Comparison of ENCODE assay signal across 20 cellular contexts in genomic region chr9:7432989-7433388, GRCh38.
DNase-seq lines count a peak whose midpoint lies in the region; ATAC-seq, FAIRE-seq and TF ChIP-seq lines count a peak whose summit lies in the region.
"Had no signal": no experiment of that assay in that cellular context is flagged by ENCODE, and none has a peak within 500 bp of the region (broad histone marks: within the 10 kb centered on the region; RNA-seq: fewer than 3 reads in every experiment).

No MANE protein-coding gene starts in this region.

- no peaks in the 10 kb centered on the region for H3K27me3 Mint-ChIP-seq in glutamatergic neuron (ENCODE audit: unreplicated experiment)

- FAIRE-seq in bronchial epithelial cell (lab: Jason Lieb, UNC): no peak
- FAIRE-seq: GM12891, GM19239, H1 had no signal

- H3K27me3 ChIP-seq in RWPE2 (ENCODE audit: insufficient read depth, poor library complexity, severe bottlenecking): no peaks in the 10 kb centered on the region
- H3K27me3 ChIP-seq in bronchial epithelial cell (ENCODE audit: control insufficient read depth, insufficient read depth, low read length): no peaks in the 10 kb centered on the region
- H3K27me3 ChIP-seq in esophagus (ENCODE audit: control insufficient read depth in 1 of 2, insufficient read depth in 2 of 2, low read length in 2 of 2): no peaks in the 10 kb centered on the region

- no peak for ATAC-seq in RWPE2 (ENCODE audit: low read depth)
- ATAC-seq in Right ventricle myocardium inferior: no peak

- no peaks in the 10 kb centered on the region for H3K4me1 ChIP-seq in RWPE2 (ENCODE audit: insufficient read depth, poor library complexity, severe bottlenecking)
- H3K4me1 ChIP-seq in esophagus (ENCODE audit: control insufficient read depth in 2 of 2, insufficient read depth in 2 of 2, low read length in 1 of 2): peaks cover 0 to 10% of the 10 kb centered on the region in 2 donors

- H3K36me3 Mint-ChIP-seq in glutamatergic neuron (ENCODE audit: unreplicated experiment): peaks cover 9% of the 10 kb centered on the region
- H3K36me3 Mint-ChIP-seq: CD4-positive, alpha-beta memory T cell had no signal

- H3K4me1 Mint-ChIP-seq in glutamatergic neuron (ENCODE audit: low read depth, unreplicated experiment): no peaks in the 10 kb centered on the region
- H3K4me1 Mint-ChIP-seq: CD4-positive, alpha-beta memory T cell had no signal

- H3K9me3 ChIP-seq in RWPE2 (ENCODE audit: severe bottlenecking): peaks cover 5% of the 10 kb centered on the region
- H3K9me3 ChIP-seq in esophagus (ENCODE audit: control insufficient read depth in 2 of 2, insufficient read depth in 1 of 2, low read depth in 1 of 2, low read length in 1 of 2): no peaks in the 10 kb centered on the region

- H3K27ac Mint-ChIP-seq in glutamatergic neuron (ENCODE audit: unreplicated experiment): peak overlapping the region; percentile 53

- H3K4me3 ChIP-seq in RWPE2 (ENCODE audit: severe bottlenecking) (no peak overlapping the region), bronchial epithelial cell (ENCODE audit: low read depth, low read length) (no peak overlapping the region), esophagus (ENCODE audit: low read depth in 1 of 2, low read length in 2 of 2) (no peak overlapping the region)
- H3K4me3 ChIP-seq: GM23248 had no signal

- H3K36me3 ChIP-seq in RWPE2 (ENCODE audit: low read depth) (no peaks in the 10 kb centered on the region), bronchial epithelial cell (ENCODE audit: control insufficient read depth, insufficient read depth, low read length) (no peaks in the 10 kb centered on the region), esophagus (ENCODE audit: control insufficient read depth in 2 of 2, insufficient read depth in 2 of 2, low read length in 1 of 2) (no peaks in the 10 kb centered on the region)

- TF ChIP-seq CTCF in RWPE2 (IDR thresholded peaks at IDR 0.05; ENCODE audit: poor library complexity, severe bottlenecking): no peak
- TF ChIP-seq CTCF in bronchial epithelial cell (IDR thresholded peaks at IDR 0.05; ENCODE audit: insufficient read depth, low read length, severe bottlenecking): no peak
- no peak for TF ChIP-seq CTCF in glutamatergic neuron (IDR thresholded peaks at IDR 0.05; ENCODE audit: partially characterized antibody, unreplicated experiment)

- no peaks in the 10 kb centered on the region for H3K9me3 Mint-ChIP-seq in glutamatergic neuron (ENCODE audit: unreplicated experiment)

- 54 to 61% methylated on average over 2 of the region's 2 CpGs for WGBS in esophagus, 2 donors

- intact Hi-C loops in Right ventricle myocardium inferior (cut with DNase I): no loop called here

- H3K27ac ChIP-seq in RWPE2 (ENCODE audit: poor library complexity, severe bottlenecking) (peak overlapping the region; percentile 77), esophagus (ENCODE audit: low read depth in 2 of 2, low read length in 1 of 2) (peak overlapping the region; percentile 33 to 47)
- H3K27ac ChIP-seq: GM23248 had no signal

- DNase-seq in RWPE2 (ENCODE audit: low spot score) (no peak), bronchial epithelial cell (ENCODE audit: low read depth) (peak; percentile 78), glutamatergic neuron (no peak), islet precursor cell (no peak), Ammon's horn (ENCODE audit: low spot score) (no peak), Right ventricle myocardium inferior (ENCODE audit: missing footprints) (no peak), NCI-H2029 (lab: John Stamatoyannopoulos, UW) (no peak)
- DNase-seq: C1 segment of cervical spinal cord; Calu3; CD4-positive, alpha-beta memory T cell; COR-L47; DMS53; GF-D8; GM23248; H7; HCEC 1CT had no signal

- H3K4me3 Mint-ChIP-seq in glutamatergic neuron (ENCODE audit: unreplicated experiment): no peak overlapping the region
- H3K4me3 Mint-ChIP-seq: CD4-positive, alpha-beta memory T cell had no signal
